ENCODE assay signal across 12 cellular contexts in genomic region chr11:75084883-75085282, GRCh38. TPM values are rescaled to one million over a fixed set of nuclear protein-coding genes. Genes with fewer than 3 reads are reported as not detected.
"Had no signal": no experiment of that assay in that cellular context is flagged by ENCODE, and none has a peak within 500 bp of the region (broad histone marks: within the 10 kb centered on the region; RNA-seq: fewer than 3 reads in every experiment).

No MANE protein-coding gene starts in this region.

- H3K4me1 ChIP-seq: HAP-1 had no signal

- H2AFZ ChIP-seq: GM23248 had no signal

- H3K9ac ChIP-seq: GM23248 had no signal

- ATAC-seq: HCT116, HepG2 had no signal

- DNase-seq: GM23248, GOT3, H7, HFFc6, KG1 had no signal

- FAIRE-seq: HepG2 had no signal

- H3K36me3 ChIP-seq: HAP-1 had no signal

- H3K4me3 ChIP-seq: GM23248, HAP-1 had no signal

- H3K27ac ChIP-seq: GM23248, HL-60 had no signal

- H3K9me3 ChIP-seq: HAP-1 had no signal

RNA-seq across cellular contexts. Expression of gene OR2AT4, which starts 11.8 kb away (rescaled TPM):
- total RNA-seq: GM23248, H4, H7, HepG2, HFFc6, HT1080 had no signal
- polyA plus RNA-seq: GM23248, HepG2, IgD-negative memory B cell had no signal
